31 cellular contexts compared by ENCODE assay signal in genomic region chr9:118651511-118651910, GRCh38.
"Had no signal": no experiment of that assay in that cellular context is flagged by ENCODE, and none has a peak within 500 bp of the region (broad histone marks: within the 10 kb centered on the region; RNA-seq: fewer than 3 reads in every experiment).

No MANE protein-coding gene starts in this region.

- H3K36me3 Mint-ChIP-seq: activated naive CD4-positive, alpha-beta T cell treated with anti-CD3 and anti-CD28 coated beads, Interleukin-2, amount 10 ng/mL, durations not matched to agents 7 days and 5 days; immature natural killer cell; memory B cell; naive thymus-derived CD8-positive, alpha-beta T cell; stimulated activated memory B cell treated with anti-CD40 and anti-IgM and Interleukin-4, amounts not matched to agents 10 μg/mL and 1 μg/mL and 100 μg/mL, for 72 hours had no signal

- ATAC-seq: activated naive CD8-positive, alpha-beta T cell treated with anti-CD3 and anti-CD28 coated beads, Interleukin-2, amount 50 U/mL, for 24 hours; heart left ventricle; naive thymus-derived CD8-positive, alpha-beta T cell; pancreas; sciatic nerve; stimulated activated memory B cell treated with anti-CD40 and anti-IgM and Interleukin-4, amounts not matched to agents 10 μg/mL and 1 μg/mL and 100 μg/mL, for 72 hours; stimulated activated naive CD8-positive, alpha-beta T cell treated with anti-CD3 and anti-CD28 coated beads, Interleukin-15, amount 100 ng/mL, for 72 hours had no signal

- H3K27me3 Mint-ChIP-seq: activated naive CD4-positive, alpha-beta T cell treated with anti-CD3 and anti-CD28 coated beads, Interleukin-2, amount 10 ng/mL, durations not matched to agents 7 days and 5 days; activated naive CD8-positive, alpha-beta T cell treated with anti-CD3 and anti-CD28 coated beads, Interleukin-2, amount 50 U/mL, for 24 hours; memory B cell; naive thymus-derived CD8-positive, alpha-beta T cell; stimulated activated memory B cell treated with anti-CD40 and anti-IgM and Interleukin-4, amounts not matched to agents 10 μg/mL and 1 μg/mL and 100 μg/mL, for 72 hours; stimulated activated naive CD8-positive, alpha-beta T cell treated with anti-CD3 and anti-CD28 coated beads, Interleukin-15, amount 100 ng/mL, for 72 hours had no signal

- H3K9me3 Mint-ChIP-seq: neural crest cell; stimulated activated memory B cell treated with anti-CD40 and anti-IgM and Interleukin-4, amounts not matched to agents 10 μg/mL and 1 μg/mL and 100 μg/mL, for 72 hours had no signal

- H3K4me3 Mint-ChIP-seq: activated naive CD4-positive, alpha-beta T cell treated with anti-CD3 and anti-CD28 coated beads, Interleukin-2, amount 10 ng/mL, durations not matched to agents 7 days and 5 days; activated naive CD8-positive, alpha-beta T cell treated with anti-CD3 and anti-CD28 coated beads, Interleukin-2, amount 50 U/mL, for 24 hours; activated T-helper 1 cell treated with anti-CD3 and anti-CD28 coated beads, Interleukin-12 subunit alpha, Interleukin-12 subunit beta, Interleukin-2, Interleukin-4 antibody, amounts not matched to agents 30 ng/mL and 10 ng/mL and 1 ng/mL, durations not matched to agents 14 hours and 24 hours and 36 hours; immature natural killer cell; memory B cell; naive thymus-derived CD8-positive, alpha-beta T cell; neural crest cell; stimulated activated memory B cell treated with anti-CD40 and anti-IgM and Interleukin-4, amounts not matched to agents 10 μg/mL and 1 μg/mL and 100 μg/mL, for 72 hours; stimulated activated naive CD8-positive, alpha-beta T cell treated with anti-CD3 and anti-CD28 coated beads, Interleukin-15, amount 100 ng/mL, for 72 hours; T-helper 1 cell treated with Interleukin-12 subunit alpha and Interleukin-12 subunit beta and Interleukin-4 antibody, amounts not matched to agents 30 μg/mL and 1 μg/mL, for 36 hours had no signal

- DNase-seq: activated CD4-positive, alpha-beta T cell treated with anti-CD3 and anti-CD28 coated beads for 4 hours; activated CD4-positive, alpha-beta T cell treated with anti-CD3 and anti-CD28 coated beads, Interleukin-2, amount 50 U/mL, for 4 hours; activated effector memory CD4-positive, alpha-beta T cell treated with anti-CD3 and anti-CD28 coated beads, Interleukin-2, amount 50 U/mL, for 16 hours; activated naive CD4-positive, alpha-beta T cell treated with anti-CD3 and anti-CD28 coated beads, Interleukin-2, amount 10 ng/mL, durations not matched to agents 7 days and 5 days; activated naive CD8-positive, alpha-beta T cell treated with anti-CD3 and anti-CD28 coated beads, Interleukin-2, amount 50 U/mL, for 24 hours; amygdala; dermis blood vessel endothelial cell; effector CD4-positive, alpha-beta T cell; erythroblast; heart left ventricle; hypothalamus; immature natural killer cell; midbrain; naive thymus-derived CD8-positive, alpha-beta T cell; nucleus accumbens; pancreas; retina; small intestine; stimulated activated CD4-positive, alpha-beta T cell treated with anti-CD3 and anti-CD28 coated beads, Interleukin-4, amount 100 ng/mL, for 4 hours; stimulated activated CD8-positive, alpha-beta memory T cell treated with anti-CD3 and anti-CD28 coated beads, Interleukin-4, amount 100 ng/mL, for 48 hours; stimulated activated naive CD8-positive, alpha-beta T cell treated with anti-CD3 and anti-CD28 coated beads, Interleukin-15, amount 100 ng/mL, for 72 hours; T-helper 9 cell; tibial artery had no signal

- H3K27ac ChIP-seq: heart left ventricle, pancreas, prostate gland, tibial artery, VCaP had no signal

- H3K27ac Mint-ChIP-seq: activated naive CD4-positive, alpha-beta T cell treated with anti-CD3 and anti-CD28 coated beads, Interleukin-2, amount 10 ng/mL, durations not matched to agents 7 days and 5 days; activated naive CD8-positive, alpha-beta T cell treated with anti-CD3 and anti-CD28 coated beads, Interleukin-2, amount 50 U/mL, for 24 hours; activated T-helper 1 cell treated with anti-CD3 and anti-CD28 coated beads, Interleukin-12 subunit alpha, Interleukin-12 subunit beta, Interleukin-2, Interleukin-4 antibody, amounts not matched to agents 30 ng/mL and 10 ng/mL and 1 ng/mL, durations not matched to agents 14 hours and 24 hours and 36 hours; immature natural killer cell; memory B cell; naive thymus-derived CD8-positive, alpha-beta T cell; stimulated activated memory B cell treated with anti-CD40 and anti-IgM and Interleukin-4, amounts not matched to agents 10 μg/mL and 1 μg/mL and 100 μg/mL, for 72 hours; stimulated activated naive CD8-positive, alpha-beta T cell treated with anti-CD3 and anti-CD28 coated beads, Interleukin-15, amount 100 ng/mL, for 72 hours; T-helper 1 cell treated with Interleukin-12 subunit alpha and Interleukin-12 subunit beta and Interleukin-4 antibody, amounts not matched to agents 30 μg/mL and 1 μg/mL, for 36 hours had no signal

- H3K4me1 Mint-ChIP-seq: activated naive CD4-positive, alpha-beta T cell treated with anti-CD3 and anti-CD28 coated beads, Interleukin-2, amount 10 ng/mL, durations not matched to agents 7 days and 5 days; activated naive CD8-positive, alpha-beta T cell treated with anti-CD3 and anti-CD28 coated beads, Interleukin-2, amount 50 U/mL, for 24 hours; immature natural killer cell; memory B cell; naive thymus-derived CD8-positive, alpha-beta T cell; neural crest cell; stimulated activated memory B cell treated with anti-CD40 and anti-IgM and Interleukin-4, amounts not matched to agents 10 μg/mL and 1 μg/mL and 100 μg/mL, for 72 hours; stimulated activated naive CD8-positive, alpha-beta T cell treated with anti-CD3 and anti-CD28 coated beads, Interleukin-15, amount 100 ng/mL, for 72 hours had no signal
